Comparison of ENCODE assay signal across 34 cellular contexts in the genomic region with DNA sequence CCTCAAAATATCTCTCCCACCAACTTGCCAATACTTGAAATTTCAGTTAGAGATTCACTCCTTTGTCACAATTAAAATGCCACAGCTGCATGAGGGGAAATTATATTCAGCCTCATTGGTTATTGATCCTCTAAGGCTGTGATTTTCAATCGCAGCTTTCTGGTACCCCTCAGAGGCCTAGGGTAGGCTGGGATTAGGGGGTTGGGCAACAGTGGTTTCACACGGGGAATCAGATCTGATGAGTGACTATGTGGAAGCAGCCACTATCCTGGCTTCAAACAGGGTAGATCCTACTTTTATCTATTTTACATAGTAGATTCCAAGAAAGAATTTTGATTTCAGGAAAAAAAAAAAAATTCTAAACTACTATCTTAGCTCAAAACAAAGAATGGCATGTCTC.
"Had no signal": no experiment of that assay in that cellular context is flagged by ENCODE, and none has a peak within 500 bp of the region (broad histone marks: within the 10 kb centered on the region; RNA-seq: fewer than 3 reads in every experiment).

No MANE protein-coding gene starts in this region.

- H3K4me1 ChIP-seq: ascending aorta had no signal

- H3K4me3 ChIP-seq: ascending aorta, cardiac muscle cell had no signal

- H3K9me3 Mint-ChIP-seq: activated CD4-positive, alpha-beta memory T cell treated with anti-CD3 and anti-CD28 coated beads, Interleukin-2, amount 10 ng/mL, durations not matched to agents 7 days and 5 days; activated CD4-positive, alpha-beta T cell treated with anti-CD3 and anti-CD28 coated beads, Interleukin-2, amount 10 ng/mL, durations not matched to agents 7 days and 5 days; activated naive CD4-positive, alpha-beta T cell treated with anti-CD3 and anti-CD28 coated beads, Interleukin-2, amount 10 ng/mL, durations not matched to agents 7 days and 5 days; activated naive CD4-positive, alpha-beta T cell treated with anti-CD3 and anti-CD28 coated beads, Interleukin-2, amount 50 U/mL, for 24 hours; activated naive CD8-positive, alpha-beta T cell treated with anti-CD3 and anti-CD28 coated beads, Interleukin-2, amount 10 ng/mL, durations not matched to agents 7 days and 5 days; activated naive CD8-positive, alpha-beta T cell treated with anti-CD3 and anti-CD28 coated beads, Interleukin-2, amount 50 U/mL, for 24 hours; activated T-cell treated with anti-CD3 and anti-CD28 coated beads, Interleukin-2, amount 50 U/mL, for 24 hours; activated T-helper 2 cell treated with anti-CD3 and anti-CD28 coated beads, Interferon-gamma antibody, Interleukin-2, Interleukin-4, amounts not matched to agents 10 μg/mL and 5 μg/mL and 100 μg/mL, durations not matched to agents 14 hours and 24 hours and 36 hours; central memory CD8-positive, alpha-beta T cell had no signal

- H3K4me1 Mint-ChIP-seq: activated CD4-positive, alpha-beta memory T cell treated with anti-CD3 and anti-CD28 coated beads, Interleukin-2, amount 10 ng/mL, durations not matched to agents 7 days and 5 days; activated CD4-positive, alpha-beta T cell treated with anti-CD3 and anti-CD28 coated beads for 36 hours; activated CD4-positive, alpha-beta T cell treated with anti-CD3 and anti-CD28 coated beads, Interleukin-2, amount 10 ng/mL, durations not matched to agents 7 days and 5 days; activated CD8-positive, alpha-beta memory T cell treated with anti-CD3 and anti-CD28 coated beads, Interleukin-2, amount 10 ng/mL, durations not matched to agents 7 days and 5 days; activated naive CD4-positive, alpha-beta T cell treated with anti-CD3 and anti-CD28 coated beads, Interleukin-2, amount 10 ng/mL, durations not matched to agents 7 days and 5 days; activated naive CD4-positive, alpha-beta T cell treated with anti-CD3 and anti-CD28 coated beads, Interleukin-2, amount 50 U/mL, for 24 hours; activated naive CD8-positive, alpha-beta T cell treated with anti-CD3 and anti-CD28 coated beads, Interleukin-2, amount 10 ng/mL, durations not matched to agents 7 days and 5 days; activated naive CD8-positive, alpha-beta T cell treated with anti-CD3 and anti-CD28 coated beads, Interleukin-2, amount 50 U/mL, for 24 hours; brain; central memory CD8-positive, alpha-beta T cell; T-helper 17 cell had no signal

- H3K4me3 Mint-ChIP-seq: activated CD4-positive, alpha-beta memory T cell treated with anti-CD3 and anti-CD28 coated beads, Interleukin-2, amount 10 ng/mL, durations not matched to agents 7 days and 5 days; activated CD4-positive, alpha-beta T cell treated with anti-CD3 and anti-CD28 coated beads for 36 hours; activated CD4-positive, alpha-beta T cell treated with anti-CD3 and anti-CD28 coated beads, Interleukin-2, amount 10 ng/mL, durations not matched to agents 7 days and 5 days; activated CD8-positive, alpha-beta memory T cell treated with anti-CD3 and anti-CD28 coated beads, Interleukin-2, amount 10 ng/mL, durations not matched to agents 7 days and 5 days; activated CD8-positive, alpha-beta T cell treated with anti-CD3 and anti-CD28 coated beads, Interleukin-2, amount 10 ng/mL, durations not matched to agents 7 days and 5 days; activated naive CD4-positive, alpha-beta T cell treated with anti-CD3 and anti-CD28 coated beads, Interleukin-2, amount 10 ng/mL, durations not matched to agents 7 days and 5 days; activated naive CD4-positive, alpha-beta T cell treated with anti-CD3 and anti-CD28 coated beads, Interleukin-2, amount 50 U/mL, for 24 hours; activated naive CD8-positive, alpha-beta T cell; activated naive CD8-positive, alpha-beta T cell treated with anti-CD3 and anti-CD28 coated beads, Interleukin-2, amount 10 ng/mL, durations not matched to agents 7 days and 5 days; activated naive CD8-positive, alpha-beta T cell treated with anti-CD3 and anti-CD28 coated beads, Interleukin-2, amount 50 U/mL, for 24 hours; activated T-cell treated with anti-CD3 and anti-CD28 coated beads, Interleukin-2, amount 50 U/mL, for 24 hours; brain; central memory CD8-positive, alpha-beta T cell; T-helper 17 cell had no signal

- ATAC-seq: activated CD4-positive, alpha-beta T cell treated with anti-CD3 and anti-CD28 coated beads for 36 hours; activated CD4-positive, CD25-positive, alpha-beta regulatory T cell treated with anti-CD3 and anti-CD28 coated beads, Interleukin-2, amount 50 U/mL, for 24 hours; activated CD8-positive, alpha-beta memory T cell treated with anti-CD3 and anti-CD28 coated beads, Interleukin-2, amount 10 ng/mL, durations not matched to agents 7 days and 5 days; activated CD8-positive, alpha-beta T cell treated with anti-CD3 and anti-CD28 coated beads, Interleukin-2, amount 10 ng/mL, durations not matched to agents 7 days and 5 days; activated naive CD8-positive, alpha-beta T cell treated with anti-CD3 and anti-CD28 coated beads, Interleukin-2, amount 50 U/mL, for 24 hours; T-helper 17 cell had no signal

- DNase-seq: activated CD4-positive, alpha-beta memory T cell treated with anti-CD3 and anti-CD28 coated beads, Interleukin-2, amount 10 ng/mL, durations not matched to agents 7 days and 5 days; activated CD4-positive, alpha-beta T cell treated with anti-CD3 and anti-CD28 coated beads for 1 hour; activated CD4-positive, alpha-beta T cell treated with anti-CD3 and anti-CD28 coated beads for 36 hours; activated CD4-positive, alpha-beta T cell treated with anti-CD3 and anti-CD28 coated beads for 48 hours; activated CD4-positive, alpha-beta T cell treated with anti-CD3 and anti-CD28 coated beads, Interleukin-2, amount 10 ng/mL, durations not matched to agents 7 days and 5 days; activated CD4-positive, alpha-beta T cell treated with anti-CD3 and anti-CD28 coated beads, Interleukin-2, amount 50 U/mL, for 48 hours; activated CD4-positive, CD25-positive, alpha-beta regulatory T cell; activated CD8-positive, alpha-beta memory T cell treated with anti-CD3 and anti-CD28 coated beads for 24 hours; activated CD8-positive, alpha-beta memory T cell treated with anti-CD3 and anti-CD28 coated beads, Interleukin-2, amount 10 ng/mL, durations not matched to agents 7 days and 5 days; activated CD8-positive, alpha-beta memory T cell treated with anti-CD3 and anti-CD28 coated beads, Interleukin-2, amount 50 U/mL, for 48 hours; activated CD8-positive, alpha-beta T cell treated with anti-CD3 and anti-CD28 coated beads, Interleukin-2, amount 10 ng/mL, durations not matched to agents 7 days and 5 days; activated effector memory CD4-positive, alpha-beta T cell treated with Interleukin-2 at 50 U/mL for 16 hours; activated gamma-delta T cell; activated naive CD4-positive, alpha-beta T cell treated with anti-CD3 and anti-CD28 coated beads, Interleukin-2, amount 10 ng/mL, durations not matched to agents 7 days and 5 days; activated naive CD4-positive, alpha-beta T cell treated with Interleukin-2 at 50 U/mL for 16 hours; activated naive CD8-positive, alpha-beta T cell treated with anti-CD3 and anti-CD28 coated beads, Interleukin-2, amount 10 ng/mL, durations not matched to agents 7 days and 5 days; activated naive CD8-positive, alpha-beta T cell treated with anti-CD3 and anti-CD28 coated beads, Interleukin-2, amount 50 U/mL, for 24 hours; activated T-cell treated with anti-CD3 and anti-CD28 coated beads, Interleukin-2, amount 50 U/mL, for 24 hours; activated T-cell treated with anti-CD3 and anti-CD28 coated beads, Interleukin-2, amount 50 U/mL, for 48 hours; amygdala; anterior cingulate cortex; caudate nucleus; cerebellar nuclear complex; T-helper 17 cell; T-helper 9 cell had no signal

- H3K9me3 ChIP-seq: ascending aorta had no signal

- H3K36me3 ChIP-seq: ascending aorta, cardiac muscle cell had no signal

- H3K27ac Mint-ChIP-seq: activated CD4-positive, alpha-beta memory T cell treated with anti-CD3 and anti-CD28 coated beads, Interleukin-2, amount 10 ng/mL, durations not matched to agents 7 days and 5 days; activated CD4-positive, alpha-beta T cell treated with anti-CD3 and anti-CD28 coated beads for 36 hours; activated CD4-positive, alpha-beta T cell treated with anti-CD3 and anti-CD28 coated beads, Interleukin-2, amount 10 ng/mL, durations not matched to agents 7 days and 5 days; activated CD8-positive, alpha-beta memory T cell treated with anti-CD3 and anti-CD28 coated beads, Interleukin-2, amount 10 ng/mL, durations not matched to agents 7 days and 5 days; activated CD8-positive, alpha-beta T cell treated with anti-CD3 and anti-CD28 coated beads, Interleukin-2, amount 10 ng/mL, durations not matched to agents 7 days and 5 days; activated naive CD4-positive, alpha-beta T cell treated with anti-CD3 and anti-CD28 coated beads, Interleukin-2, amount 10 ng/mL, durations not matched to agents 7 days and 5 days; activated naive CD4-positive, alpha-beta T cell treated with anti-CD3 and anti-CD28 coated beads, Interleukin-2, amount 50 U/mL, for 24 hours; activated naive CD8-positive, alpha-beta T cell; activated naive CD8-positive, alpha-beta T cell treated with anti-CD3 and anti-CD28 coated beads, Interleukin-2, amount 10 ng/mL, durations not matched to agents 7 days and 5 days; activated naive CD8-positive, alpha-beta T cell treated with anti-CD3 and anti-CD28 coated beads, Interleukin-2, amount 50 U/mL, for 24 hours; activated T-cell treated with anti-CD3 and anti-CD28 coated beads, Interleukin-2, amount 50 U/mL, for 24 hours; activated T-helper 2 cell treated with anti-CD3 and anti-CD28 coated beads, Interferon-gamma antibody, Interleukin-2, Interleukin-4, amounts not matched to agents 10 μg/mL and 5 μg/mL and 100 μg/mL, durations not matched to agents 14 hours and 24 hours and 36 hours; brain; T-helper 17 cell had no signal

- H3K27me3 Mint-ChIP-seq: activated CD4-positive, alpha-beta memory T cell treated with anti-CD3 and anti-CD28 coated beads, Interleukin-2, amount 10 ng/mL, durations not matched to agents 7 days and 5 days; activated CD4-positive, alpha-beta T cell treated with anti-CD3 and anti-CD28 coated beads, Interleukin-2, amount 10 ng/mL, durations not matched to agents 7 days and 5 days; activated CD8-positive, alpha-beta memory T cell treated with anti-CD3 and anti-CD28 coated beads, Interleukin-2, amount 10 ng/mL, durations not matched to agents 7 days and 5 days; activated naive CD4-positive, alpha-beta T cell treated with anti-CD3 and anti-CD28 coated beads, Interleukin-2, amount 10 ng/mL, durations not matched to agents 7 days and 5 days; activated naive CD4-positive, alpha-beta T cell treated with anti-CD3 and anti-CD28 coated beads, Interleukin-2, amount 50 U/mL, for 24 hours; activated naive CD8-positive, alpha-beta T cell treated with anti-CD3 and anti-CD28 coated beads, Interleukin-2, amount 50 U/mL, for 24 hours; activated T-cell treated with anti-CD3 and anti-CD28 coated beads, Interleukin-2, amount 50 U/mL, for 24 hours; central memory CD8-positive, alpha-beta T cell; T-helper 17 cell had no signal

- H3K27ac ChIP-seq: ascending aorta, cardiac muscle cell, VCaP had no signal

- H3K36me3 Mint-ChIP-seq: activated CD8-positive, alpha-beta memory T cell treated with anti-CD3 and anti-CD28 coated beads, Interleukin-2, amount 10 ng/mL, durations not matched to agents 7 days and 5 days; activated naive CD4-positive, alpha-beta T cell treated with anti-CD3 and anti-CD28 coated beads, Interleukin-2, amount 10 ng/mL, durations not matched to agents 7 days and 5 days; activated naive CD4-positive, alpha-beta T cell treated with anti-CD3 and anti-CD28 coated beads, Interleukin-2, amount 50 U/mL, for 24 hours; activated naive CD8-positive, alpha-beta T cell; activated naive CD8-positive, alpha-beta T cell treated with anti-CD3 and anti-CD28 coated beads, Interleukin-2, amount 10 ng/mL, durations not matched to agents 7 days and 5 days; brain had no signal

- H3K27me3 ChIP-seq: ascending aorta, cardiac muscle cell had no signal
